In the genomic region with DNA sequence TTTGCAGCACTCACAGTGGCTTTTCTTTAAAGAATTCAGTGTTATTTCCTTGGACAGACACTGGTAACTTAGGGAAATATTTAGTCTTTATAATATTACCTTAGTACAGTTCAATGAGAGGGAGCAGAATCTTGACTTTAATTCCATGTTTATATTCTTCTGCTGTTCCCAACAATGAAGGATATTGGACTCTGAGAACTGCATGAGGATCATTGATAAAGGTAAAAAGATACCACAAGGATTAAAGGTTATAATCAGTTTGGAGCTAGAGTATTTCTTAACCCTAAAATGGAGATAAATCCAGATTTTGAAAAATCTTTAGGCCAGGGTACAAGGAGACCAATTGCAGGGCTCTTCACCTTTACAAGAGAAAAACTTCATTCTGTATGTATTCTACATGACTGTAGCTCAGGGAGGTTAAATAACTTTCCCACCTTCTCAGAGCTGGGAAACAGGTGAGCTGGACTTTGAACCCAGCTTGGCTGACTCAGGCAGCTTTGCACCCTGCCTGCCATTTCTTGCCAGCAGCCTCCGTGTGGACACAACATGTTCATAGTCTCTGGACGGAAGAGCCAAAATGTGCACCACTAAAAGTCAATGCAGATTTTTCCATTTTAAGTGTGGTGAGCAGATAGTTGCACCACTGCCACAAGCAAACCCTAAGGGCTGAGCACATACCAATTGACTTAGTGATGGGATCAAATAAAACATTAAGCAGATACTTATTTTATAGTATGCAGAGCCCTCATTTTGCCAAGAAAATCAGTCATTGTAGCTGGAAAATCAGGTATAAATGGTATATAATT, we compare ENCODE assay signal across 31 cellular contexts. TPM values are rescaled to one million over a fixed set of nuclear protein-coding genes. Genes with fewer than 3 reads are reported as not detected.
DNase-seq lines count a peak whose midpoint lies in the region; ATAC-seq, FAIRE-seq and TF ChIP-seq lines count a peak whose summit lies in the region.
"Had no signal": no experiment of that assay in that cellular context is flagged by ENCODE, and none has a peak within 500 bp of the region (broad histone marks: within the 10 kb centered on the region; RNA-seq: fewer than 3 reads in every experiment).

No MANE protein-coding gene starts in this region.

- ATAC-seq in WTC11 = no peak
- peak; percentile 34 for ATAC-seq in HepG2
- no peak for ATAC-seq in HG03280 (IDR thresholded peaks at IDR 0.05; ENCODE audit: unreplicated experiment)
- ATAC-seq: activated CD4-positive, alpha-beta T cell treated with anti-CD3 and anti-CD28 coated beads for 36 hours; left ventricle myocardium superior; naive thymus-derived CD8-positive, alpha-beta T cell; T-helper 17 cell had no signal

- TF ChIP-seq CTCF in WTC11 (IDR thresholded peaks at IDR 0.05) = no peak
- TF ChIP-seq CTCF in HepG2 (CRISPR knock-in tag; IDR thresholded peaks at IDR 0.05) = peak; percentile 24; the same call in 1 of the 2 replicates
- no peak for TF ChIP-seq CTCF in stomach (IDR thresholded peaks at IDR 0.05)
- TF ChIP-seq CTCF in GM13976 (IDR thresholded peaks at IDR 0.05; ENCODE audit: borderline replicate concordance, control extremely low read depth, extremely low read depth, insufficient read depth, missing control alignments) = no peak

- DNase-seq in DMS53 treated with DMSO at 0.1 percent for 48 hours (lab: John Stamatoyannopoulos, UW; ENCODE audit: unreplicated experiment) (peak; percentile 77), WTC11 (ENCODE audit: low spot score) (no peak), HepG2 (ENCODE audit: low spot score) (peak; percentile 89), stomach (peak; percentile 84), AML-193 (lab: John Stamatoyannopoulos, UW) (no peak), GM13976 (ENCODE audit: low spot score) (no peak)
- DNase-seq: activated CD4-positive, alpha-beta T cell treated with anti-CD3 and anti-CD28 coated beads for 36 hours; activated effector memory CD4-positive, alpha-beta T cell treated with Interleukin-2 at 50 U/mL for 16 hours; activated naive CD8-positive, alpha-beta T cell treated with anti-CD3 and anti-CD28 coated beads for 36 hours; activated T-cell treated with anti-CD3 and anti-CD28 coated beads for 4 hours; C1 segment of cervical spinal cord; caudate nucleus; esophagus squamous epithelium; KG1; left ventricle myocardium superior; MM.1S; naive thymus-derived CD8-positive, alpha-beta T cell; NCI-H1417; NCI-H2081 treated with DMSO at 0.1 percent for 48 hours; NCI-H345; occipital lobe; SK-N-SH; stimulated activated CD4-positive, alpha-beta T cell treated with anti-CD3 and anti-CD28 coated beads, Interleukin-1b, Interleukin-23, amount 100 ng/mL, for 48 hours; T-helper 17 cell; tibial artery had no signal

- H3K4me2 ChIP-seq in HepG2 (ENCODE audit: low read depth, low read length) = peak overlapping the region; percentile 60
- H3K4me2 ChIP-seq: SK-N-SH, smooth muscle cell had no signal

- no peak overlapping the region for H2AFZ ChIP-seq in HepG2 (ENCODE audit: low read length)

- peak overlapping the region in 2 of 3 experiments; percentile 9 to 36; a peak in 1 of 6 replicates for H3K4me3 ChIP-seq in HepG2 (replicated peaks in 1 of 3; ENCODE audit: insufficient read depth in 1 of 3, low read depth in 2 of 3, low read length in 3 of 3)
- H3K4me3 ChIP-seq in stomach = no peak overlapping the region
- H3K4me3 ChIP-seq: esophagus squamous epithelium, smooth muscle cell, tibial artery had no signal

- H3K79me2 ChIP-seq in HepG2 (ENCODE audit: insufficient read depth, low read length) = no peaks in the 10 kb centered on the region

- no peaks in the 10 kb centered on the region for H4K20me1 ChIP-seq in HepG2 (ENCODE audit: insufficient read depth, low read length)

- TF ChIP-seq POLR2A in HepG2 (IDR thresholded peaks at IDR 0.05; ENCODE audit: insufficient read depth in 1 of 2, low read depth in 2 of 2, low read length in 2 of 2) (peak in 1 of 2 experiments; percentile 74; a peak in 2 of 4 replicates), stomach (IDR thresholded peaks at IDR 0.05) (no peak)

- peaks cover 40% of the 10 kb centered on the region for H3K4me1 Mint-ChIP-seq in WTC11
- H3K4me1 Mint-ChIP-seq: activated CD4-positive, alpha-beta T cell treated with anti-CD3 and anti-CD28 coated beads for 36 hours; activated naive CD8-positive, alpha-beta T cell treated with anti-CD3 and anti-CD28 coated beads for 36 hours; T-helper 17 cell had no signal

- WGBS in HepG2 (ENCODE audit: low lambda C conversion rate) = 5% methylated on average over 2 of the region's 2 CpGs
- 21 to 42% (median 40%) methylated on average over 2 of the region's 2 CpGs for WGBS in stomach, 5 donors

- H3K9me3 ChIP-seq in HepG2 (ENCODE audit: low read length) = no peaks in the 10 kb centered on the region
- no peaks in the 10 kb centered on the region for H3K9me3 ChIP-seq in stomach
- H3K9me3 ChIP-seq: esophagus squamous epithelium, SK-N-SH, tibial artery had no signal

- in situ Hi-C loops in HepG2 (cut with HindIII; ENCODE audit: extremely low pct_ligation_motif_present, low pct_unique_long_range_greater_than_20kb) (no loop called here), GM13976 (cut with MboI; ENCODE audit: low sequenced_read_pairs, unreplicated experiment) (no loop called here)

- H3K4me1 ChIP-seq in HepG2 (ENCODE audit: insufficient read depth, low read length) = peaks cover 94% of the 10 kb centered on the region
- peaks cover 17 to 33% (median 24%) of the 10 kb centered on the region in 4 donors for H3K4me1 ChIP-seq in stomach
- H3K4me1 ChIP-seq: esophagus squamous epithelium, tibial artery had no signal

- peaks cover 6% of the 10 kb centered on the region for H3K27me3 Mint-ChIP-seq in WTC11 (ENCODE audit: low read depth)

- H3K4me3 Mint-ChIP-seq in WTC11 = no peak overlapping the region
- H3K4me3 Mint-ChIP-seq: activated CD4-positive, alpha-beta T cell treated with anti-CD3 and anti-CD28 coated beads for 36 hours; activated naive CD8-positive, alpha-beta T cell treated with anti-CD3 and anti-CD28 coated beads for 36 hours; naive thymus-derived CD8-positive, alpha-beta T cell; T-helper 17 cell had no signal

- peak in 1 of 2 experiments; percentile 86; a peak in 2 of 4 replicates for TF ChIP-seq EP300 in HepG2 (IDR thresholded peaks at IDR 0.05; ENCODE audit: low read depth in 2 of 2, low read length in 2 of 2)
- TF ChIP-seq EP300 in HepG2 (CRISPR knock-in tag; IDR thresholded peaks at IDR 0.05; ENCODE audit: borderline replicate concordance) = peak; percentile 58
- no peak for TF ChIP-seq EP300 in stomach (IDR thresholded peaks at IDR 0.05)

- H3K27ac Mint-ChIP-seq in WTC11 = no peak overlapping the region
- H3K27ac Mint-ChIP-seq: activated CD4-positive, alpha-beta T cell treated with anti-CD3 and anti-CD28 coated beads for 36 hours; activated naive CD8-positive, alpha-beta T cell treated with anti-CD3 and anti-CD28 coated beads for 36 hours; naive thymus-derived CD8-positive, alpha-beta T cell; T-helper 17 cell had no signal

- peak; percentile 49; the same call in 1 of the 2 replicates for TF ChIP-seq RAD21 in HepG2 (CRISPR knock-in tag; IDR thresholded peaks at IDR 0.05)

- peak; percentile 59 for FAIRE-seq in HepG2 (lab: Jason Lieb, UNC)
- FAIRE-seq: astrocyte, endometrium, frontal cortex, H1 had no signal

- H3K27me3 ChIP-seq in HepG2 (ENCODE audit: control insufficient read depth in 1 of 2, insufficient read depth in 2 of 2, low read length in 2 of 2) (no peaks in the 10 kb centered on the region), stomach (no peaks in the 10 kb centered on the region)
- H3K27me3 ChIP-seq: esophagus squamous epithelium, tibial artery had no signal

- CTCF ChIA-PET in WTC11 (lab: Charles Lee) (interaction anchor here (0.9 kb wide), 1 partner anchor 499 kb away, joined by 3 read pairs; a partner anchor contains a TSS), HepG2 (lab: Yijun Ruan, JAX; ENCODE audit: low intra/inter-chr PET ratio, low total read pairs) (no interaction called here)

- no TSS peak for BruUV-seq in HepG2 (replicated peaks; lab: Mats Ljungman, UMichigan)

- H3K9ac ChIP-seq in HepG2 (ENCODE audit: insufficient read depth, low read depth, low read length) = peak overlapping the region; percentile 19
- H3K9ac ChIP-seq: SK-N-SH had no signal

- intact Hi-C loops in HepG2 (cut with micrococcal nuclease; ENCODE audit: unreplicated experiment) (loop anchor here (1.0 kb wide), 1 partner anchor 330 kb away; no protein-coding TSS in a partner anchor), stomach (cut with DNase I; ENCODE audit: low total_unique reads) (no loop called here)

- H3K27ac ChIP-seq in HepG2 (ENCODE audit: extremely low read length, insufficient read depth, low read length) (peak overlapping the region; percentile 98), stomach (peak overlapping the region in 4 of 5 donors; percentile 4 to 81 (median 46))
- H3K27ac ChIP-seq: esophagus squamous epithelium, tibial artery had no signal

- H3K36me3 Mint-ChIP-seq in WTC11 = no peaks in the 10 kb centered on the region
- H3K36me3 Mint-ChIP-seq: activated naive CD8-positive, alpha-beta T cell treated with anti-CD3 and anti-CD28 coated beads for 36 hours; naive thymus-derived CD8-positive, alpha-beta T cell had no signal

- no peaks in the 10 kb centered on the region for H3K9me3 Mint-ChIP-seq in WTC11
- H3K9me3 Mint-ChIP-seq: activated naive CD8-positive, alpha-beta T cell treated with anti-CD3 and anti-CD28 coated beads for 36 hours; naive thymus-derived CD8-positive, alpha-beta T cell had no signal

- H3K36me3 ChIP-seq in HepG2 (replicated peaks in 1 of 2; ENCODE audit: control insufficient read depth in 1 of 2, insufficient read depth in 2 of 2, low read length in 2 of 2) (no peaks in the 10 kb centered on the region), stomach (no peaks in the 10 kb centered on the region)
- H3K36me3 ChIP-seq: esophagus squamous epithelium, tibial artery had no signal

- POLR2A ChIA-PET in WTC11 (lab: Charles Lee) = no interaction called here
- POLR2A ChIA-PET in HepG2 (lab: Yijun Ruan, JAX) = interaction anchor here (0.7 to 1.6 kb wide), 8 partner anchors 8 to 330 kb away, joined by 3 to 5 read pairs (median 4); no protein-coding TSS in a partner anchor

RNA-seq across cellular contexts. Expression of a gene that starts 26.7 kb away (rescaled TPM):
- total RNA-seq in WTC11 (2021) (not detected in 3 replicates), HepG2 (2016; rRNA removed; fragmentation: Illumina TruSeq; extraction: Trizol) (0.07 TPM in 1 of 2 replicates, not detected in the other), stomach (not detected)
- not detected in 2 replicates for total RNA-seq in HepG2 (2016; cell fraction: cytosol; rRNA removed; fragmentation: Illumina TruSeq; extraction: Trizol; ENCODE audit: low read depth)
- 0.15 and 0.22 TPM in 2 replicates for total RNA-seq in HepG2 (2016; cell fraction: insoluble cytoplasmic fraction; rRNA removed; fragmentation: Illumina TruSeq; extraction: Trizol)
- total RNA-seq in HepG2 (2016; cell fraction: membrane; rRNA removed; fragmentation: Illumina TruSeq; extraction: Trizol) = 0.07 and 0.19 TPM in 2 replicates
- 0.25 TPM in 1 of 2 replicates, not detected in the other for total RNA-seq in HepG2 (2016; cell fraction: nucleus; rRNA removed; fragmentation: Illumina TruSeq; extraction: Trizol)
- polyA plus RNA-seq in HepG2 (2011; rRNA removed) (0.04 and 0.28 TPM in 2 replicates), stomach (not detected)
- 0.07 TPM in 1 of 2 replicates, not detected in the other for polyA plus RNA-seq in HepG2 (2011; cell fraction: cytosol; rRNA removed)
- 0.09 TPM in 1 of 2 replicates, not detected in the other for polyA plus RNA-seq in HepG2 (2011; cell fraction: nucleus; rRNA removed)
- 0.13 and 0.47 TPM in 2 replicates for polyA plus RNA-seq in HepG2 (2012)
- 0.06 TPM in 1 of 2 replicates, not detected in the other for polyA plus RNA-seq in HepG2 (2016; cell fraction: cytosol; fragmentation: Illumina TruSeq; extraction: Trizol; ENCODE audit: low read depth)
- polyA plus RNA-seq in HepG2 (2016; cell fraction: insoluble cytoplasmic fraction; fragmentation: Illumina TruSeq; extraction: Trizol; ENCODE audit: low read depth) = 0.24 TPM in 1 of 2 replicates, not detected in the other
- polyA plus RNA-seq in HepG2 (2016; cell fraction: membrane; fragmentation: Illumina TruSeq; extraction: Trizol; ENCODE audit: low read depth) = not detected in 2 replicates
- not detected in 2 replicates for polyA plus RNA-seq in HepG2 (2016; cell fraction: nucleus; fragmentation: Illumina TruSeq; extraction: Trizol; ENCODE audit: insufficient read depth, low read depth)
- 0.22 TPM in 1 of 2 replicates, not detected in the other for polyA minus RNA-seq in HepG2 (2011; rRNA and poly(A)+ RNA removed; ENCODE audit: low replicate concordance)
- polyA minus RNA-seq in HepG2 (2011; cell fraction: cytosol; rRNA and poly(A)+ RNA removed) = not detected in 2 replicates
- 0.13 and 0.25 TPM in 2 replicates for polyA minus RNA-seq in HepG2 (2011; cell fraction: nucleus; rRNA and poly(A)+ RNA removed)
- total RNA-seq: activated CD4-positive, alpha-beta T cell treated with anti-CD3 and anti-CD28 coated beads for 36 hours; activated naive CD8-positive, alpha-beta T cell treated with anti-CD3 and anti-CD28 coated beads for 36 hours; astrocyte; esophagus squamous epithelium; H1; left ventricle myocardium superior; naive thymus-derived CD8-positive, alpha-beta T cell; smooth muscle cell; T-helper 17 cell had no signal
- polyA plus RNA-seq: H1; naive thymus-derived CD8-positive, alpha-beta T cell; SK-N-SH; smooth muscle cell had no signal

Comparison
In these comparisons a context has a peak if more than half of its experiments do, and no peak if none do; other contexts are left out.
1. DNase-seq: peak in DMS53 treated with DMSO at 0.1 percent for 48 hours (single experiment), HepG2 (single experiment) and stomach (single experiment); none in WTC11 (single experiment), AML-193 (0 of 2) and GM13976 (single experiment).
2. H3K4me3 ChIP-seq: peak in HepG2 (2 of 3); none in stomach (0 of 4).